ENCODE assay signal across 34 cellular contexts in genomic region chr17:51638909-51639308, GRCh38.
"Had no signal": no experiment of that assay in that cellular context is flagged by ENCODE, and none has a peak within 500 bp of the region (broad histone marks: within the 10 kb centered on the region; RNA-seq: fewer than 3 reads in every experiment).

No MANE protein-coding gene starts in this region.

- H3K36me3 ChIP-seq: adrenal gland, brain microvascular endothelial cell had no signal

- H3K4me1 ChIP-seq: adrenal gland had no signal

- H3K9me3 ChIP-seq: adrenal gland had no signal

- H3K27me3 ChIP-seq: adrenal gland, brain microvascular endothelial cell had no signal

- H3K4me3 Mint-ChIP-seq: activated B cell treated with CpG ODN at 0.5 μM for 24 hours; activated CD4-positive, alpha-beta memory T cell treated with anti-CD3 and anti-CD28 coated beads for 36 hours; activated naive CD4-positive, alpha-beta T cell treated with anti-CD3 and anti-CD28 coated beads for 36 hours; activated T-cell treated with anti-CD3 and anti-CD28 coated beads, Interleukin-2, amount 50 U/mL, for 4 hours; activated T-helper 1 cell treated with anti-CD3 and anti-CD28 coated beads, Interleukin-12 subunit alpha, Interleukin-12 subunit beta, Interleukin-2, Interleukin-4 antibody, amounts not matched to agents 30 ng/mL and 10 ng/mL and 1 ng/mL, durations not matched to agents 14 hours and 24 hours and 36 hours had no signal

- H3K27ac Mint-ChIP-seq: activated B cell treated with CpG ODN at 0.5 μM for 24 hours; activated CD4-positive, alpha-beta memory T cell treated with anti-CD3 and anti-CD28 coated beads for 36 hours; activated naive CD4-positive, alpha-beta T cell treated with anti-CD3 and anti-CD28 coated beads for 36 hours; activated T-helper 1 cell treated with anti-CD3 and anti-CD28 coated beads, Interleukin-12 subunit alpha, Interleukin-12 subunit beta, Interleukin-2, Interleukin-4 antibody, amounts not matched to agents 30 ng/mL and 10 ng/mL and 1 ng/mL, durations not matched to agents 14 hours and 24 hours and 36 hours had no signal

- H3K36me3 Mint-ChIP-seq: activated CD4-positive, alpha-beta memory T cell treated with anti-CD3 and anti-CD28 coated beads for 36 hours; activated naive CD4-positive, alpha-beta T cell treated with anti-CD3 and anti-CD28 coated beads, Interleukin-2, amount 50 U/mL, for 72 hours had no signal

- H3K9me3 Mint-ChIP-seq: activated B cell treated with CpG ODN at 0.5 μM for 24 hours; activated CD4-positive, alpha-beta memory T cell treated with anti-CD3 and anti-CD28 coated beads for 36 hours; activated naive CD4-positive, alpha-beta T cell treated with anti-CD3 and anti-CD28 coated beads for 36 hours; activated naive CD4-positive, alpha-beta T cell treated with anti-CD3 and anti-CD28 coated beads, Interleukin-2, amount 50 U/mL, for 72 hours; activated T-cell treated with anti-CD3 and anti-CD28 coated beads, Interleukin-2, amount 50 U/mL, for 4 hours; activated T-helper 1 cell treated with anti-CD3 and anti-CD28 coated beads, Interleukin-12 subunit alpha, Interleukin-12 subunit beta, Interleukin-2, Interleukin-4 antibody, amounts not matched to agents 30 ng/mL and 10 ng/mL and 1 ng/mL, durations not matched to agents 14 hours and 24 hours and 36 hours had no signal

- H3K27me3 Mint-ChIP-seq: activated B cell treated with CpG ODN at 0.5 μM for 24 hours had no signal

- H3K27ac ChIP-seq: adrenal gland, brain microvascular endothelial cell, KMS-11, VCaP had no signal

- ATAC-seq: activated naive CD4-positive, alpha-beta T cell treated with anti-CD3 and anti-CD28 coated beads, Interleukin-2, amount 50 U/mL, for 72 hours; activated T-cell treated with anti-CD3 and anti-CD28 coated beads, Interleukin-2, amount 50 U/mL, for 4 hours had no signal

- H3K4me3 ChIP-seq: adrenal gland had no signal

- DNase-seq: activated B cell treated with CpG ODN at 0.5 μM for 24 hours; activated CD4-positive, alpha-beta memory T cell treated with anti-CD3 and anti-CD28 coated beads for 36 hours; activated CD4-positive, alpha-beta T cell treated with anti-CD3 and anti-CD28 coated beads for 4 hours; activated CD4-positive, alpha-beta T cell treated with anti-CD3 and anti-CD28 coated beads, Interleukin-2, amount 50 U/mL, for 1 hour; activated CD4-positive, CD25-positive, alpha-beta regulatory T cell treated with anti-CD3 and anti-CD28 coated beads, Interleukin-2, amount 50 U/mL, for 72 hours; activated CD8-positive, alpha-beta memory T cell treated with anti-CD3 and anti-CD28 coated beads, Interleukin-2, amount 50 U/mL, for 4 hours; activated gamma-delta T cell treated with Interleukin-2 at 50 U/mL for 16 hours; activated naive CD4-positive, alpha-beta T cell treated with anti-CD3 and anti-CD28 coated beads for 36 hours; activated T-cell treated with anti-CD3 and anti-CD28 coated beads for 4 hours; activated T-cell treated with anti-CD3 and anti-CD28 coated beads, Interleukin-2, amount 50 U/mL, for 4 hours; adrenal gland; brain microvascular endothelial cell; central memory CD4-positive, alpha-beta T cell; NCI-H1092 treated with DMSO at 0.1 percent for 48 hours; NCI-H1417; NCI-H146; NCI-H187; NCI-H2029 treated with DMSO at 0.1 percent for 48 hours; NCI-H2107; NCI-H226; NCI-H510A; NCI-H526; NCI-H748 treated with DMSO at 0.1 percent for 48 hours; NK-92 treated with Interleukin-12 subunit alpha and Interleukin-12 subunit beta, amount 100 ng/mL, for 24 hours; OCI-M1; Right ventricle myocardium superior; SW 1271; T-helper 1 cell; T-helper 2 cell; T-helper 9 cell had no signal

- H3K4me1 Mint-ChIP-seq: activated B cell treated with CpG ODN at 0.5 μM for 24 hours had no signal
